In the genomic region with DNA sequence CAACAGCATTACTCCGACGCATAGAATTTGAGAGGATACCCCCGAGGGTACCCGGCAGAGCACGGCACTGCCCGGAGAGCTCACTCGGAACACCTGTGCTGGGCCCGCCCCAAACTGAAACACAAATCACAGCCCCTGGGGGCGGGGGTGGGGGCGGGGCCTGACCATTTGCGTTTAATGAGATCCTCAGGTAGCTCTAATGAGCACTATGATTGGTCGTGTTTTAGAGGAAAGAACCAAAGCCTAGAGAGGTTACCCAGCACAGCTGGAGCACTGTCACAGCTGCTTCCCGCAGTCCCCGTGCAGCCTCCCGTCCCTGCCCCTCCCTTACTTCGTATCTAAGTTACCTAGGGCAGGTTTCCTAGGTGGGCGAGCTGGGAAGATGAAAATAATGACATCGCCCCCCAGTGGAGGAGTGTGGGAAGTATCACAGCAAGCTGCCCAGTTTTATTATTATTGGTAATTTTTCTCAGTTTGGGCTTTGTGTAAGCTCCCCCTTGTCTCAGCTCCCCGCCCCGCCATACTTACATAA, we compare ENCODE assay signal across 9 cellular contexts.
DNase-seq lines count a peak whose midpoint lies in the region; ATAC-seq, FAIRE-seq and TF ChIP-seq lines count a peak whose summit lies in the region.
"Had no signal": no experiment of that assay in that cellular context is flagged by ENCODE, and none has a peak within 500 bp of the region (broad histone marks: within the 10 kb centered on the region; RNA-seq: fewer than 3 reads in every experiment).

No MANE protein-coding gene starts in this region.

- peaks cover 11% of the 10 kb centered on the region for H3K4me1 Mint-ChIP-seq in GM23338

- WGBS in adrenal gland, 4 donors: 6 to 8% (median 7%) methylated on average over 16 to 20 of the region's 20 CpGs
- 18% methylated on average over 15 of the region's 20 CpGs for WGBS in esophagus muscularis mucosa

- no peak for TF ChIP-seq EP300 in esophagus muscularis mucosa (IDR thresholded peaks at IDR 0.05)

- no peak overlapping the region for H3K27ac Mint-ChIP-seq in GM23338

- H2AFZ ChIP-seq in GM23338: peak overlapping the region; percentile 92; the same call in 1 of the 2 replicates
- H2AFZ ChIP-seq in OCI-LY3 (ENCODE audit: low read depth, low read length): no peak overlapping the region

- H3K4me1 ChIP-seq in GM23338 (ENCODE audit: insufficient read depth): 0 out of 2 replicates have a peak, but pooled peaks cover 4% of the 10 kb centered on the region
- no peaks in the 10 kb centered on the region for H3K4me1 ChIP-seq in OCI-LY3 (ENCODE audit: low read length)
- peaks cover 4 to 6% of the 10 kb centered on the region in 2 donors for H3K4me1 ChIP-seq in adrenal gland (replicated peaks in 1 of 2)
- H3K4me1 ChIP-seq in kidney (ENCODE audit: control insufficient read depth in 1 of 2, insufficient read depth in 1 of 2, low read depth in 1 of 2, low read length in 2 of 2): no peaks in the 10 kb centered on the region
- H3K4me1 ChIP-seq in esophagus muscularis mucosa: peaks cover 0 to 8% (median 6%) of the 10 kb centered on the region in 4 donors

- peaks cover 52% of the 10 kb centered on the region for H3K9me3 Mint-ChIP-seq in GM23338

- peaks cover 18% of the 10 kb centered on the region; the same call in 1 of the 2 replicates for H3K9me3 ChIP-seq in OCI-LY3 (ENCODE audit: insufficient read depth, low read length)
- no peaks in the 10 kb centered on the region for H3K9me3 ChIP-seq in adrenal gland (replicated peaks in 1 of 3)
- peaks cover 0 to 9% of the 10 kb centered on the region in 2 donors for H3K9me3 ChIP-seq in kidney (ENCODE audit: control insufficient read depth in 1 of 2, low read length in 2 of 2)
- peaks cover 0 to 23% (median 9%) of the 10 kb centered on the region in 4 donors for H3K9me3 ChIP-seq in esophagus muscularis mucosa

- TF ChIP-seq POLR2A in adrenal gland (IDR thresholded peaks at IDR 0.05) (no peak), esophagus muscularis mucosa (IDR thresholded peaks at IDR 0.05; ENCODE audit: low read depth) (no peak)

- peaks cover 34% of the 10 kb centered on the region for H3K36me3 Mint-ChIP-seq in GM23338 (ENCODE audit: low read depth)

- no peak for DNase-seq in AG09319 (ENCODE audit: extremely low read depth, low read depth)
- peak; percentile 95 for DNase-seq in GM23338 (ENCODE audit: low spot score)
- DNase-seq in adrenal gland: peak in 4 of 7 donors; percentile 37 to 52 (median 40)
- no peak for DNase-seq in kidney
- peak; percentile 4 for DNase-seq in stimulated activated CD8-positive, alpha-beta memory T cell treated with anti-CD3 and anti-CD28 coated beads, Interleukin-12 subunit alpha, Interleukin-12 subunit beta, amount 100 ng/mL, for 4 hours (ENCODE audit: low read depth)
- DNase-seq in esophagus muscularis mucosa (ENCODE audit: extremely low spot score): no peak

- TF ChIP-seq CTCF in AG09319 (IDR thresholded peaks at IDR 0.05; ENCODE audit: low read depth, low read length): peak; percentile 31
- TF ChIP-seq CTCF in GM23338 (conservative IDR thresholded peaks at IDR 0.05; ENCODE audit: low read depth in 2 of 2): peak; percentile 75 to 78
- TF ChIP-seq CTCF in OCI-LY3 (IDR thresholded peaks at IDR 0.05; ENCODE audit: low read depth, low read length): peak; percentile 46
- peak in 5 of 6 experiments; percentile 33 to 56 (median 47) for TF ChIP-seq CTCF in adrenal gland (IDR thresholded peaks at IDR 0.05)
- TF ChIP-seq CTCF in kidney (IDR thresholded peaks at IDR 0.05; ENCODE audit: borderline replicate concordance, extremely low read depth, insufficient read depth): peak; percentile 42
- TF ChIP-seq CTCF in esophagus muscularis mucosa (IDR thresholded peaks at IDR 0.05): peak in 1 of 3 experiments; percentile 35

- H3K9me2 ChIP-seq in GM23338 (ENCODE audit: insufficient read depth): no peaks in the 10 kb centered on the region

- H3K4me3 ChIP-seq in GM23338 (peak overlapping the region; percentile 54), OCI-LY3 (ENCODE audit: low read length) (no peak overlapping the region), adrenal gland (peak overlapping the region in 2 of 4 donors; percentile 17 to 26), kidney (ENCODE audit: low read length in 2 of 2) (peak overlapping the region; percentile 60 to 68), esophagus muscularis mucosa (peak overlapping the region in 2 of 4 donors; percentile 6 to 40)

- H3F3A ChIP-seq in GM23338 (replicated peaks; ENCODE audit: low read depth): no peaks in the 10 kb centered on the region

- H3K4me2 ChIP-seq in GM23338: peak overlapping the region; percentile 73
- no peak overlapping the region for H3K4me2 ChIP-seq in OCI-LY3 (ENCODE audit: low read length)

- H3K79me2 ChIP-seq in GM23338 (replicated peaks; ENCODE audit: insufficient read depth) (no peaks in the 10 kb centered on the region), OCI-LY3 (ENCODE audit: low read length) (no peaks in the 10 kb centered on the region)

- no peak for FAIRE-seq in kidney (lab: Jason Lieb, UNC)

- H3K9ac ChIP-seq in OCI-LY3 (ENCODE audit: low read length) (no peak overlapping the region), kidney (ENCODE audit: low read length in 2 of 2) (no peak overlapping the region)

- intact Hi-C loops in adrenal gland (cut with DNase I): loop anchor here in 1 of 2 donors (10.0 kb wide), 1 partner anchor 204 kb away; no protein-coding TSS in a partner anchor
- intact Hi-C loops in kidney (cut with DNase I): no loop called here
- intact Hi-C loops in esophagus muscularis mucosa (cut with DNase I): no loop called here

- H3K36me3 ChIP-seq in GM23338 (ENCODE audit: insufficient read depth) (0 out of 2 replicates have a peak, but pooled peaks cover 3% of the 10 kb centered on the region), OCI-LY3 (replicated peaks; ENCODE audit: low read depth, low read length) (no peaks in the 10 kb centered on the region), adrenal gland (replicated peaks in 1 of 2) (no peaks in the 10 kb centered on the region), kidney (ENCODE audit: control insufficient read depth in 1 of 2, insufficient read depth in 2 of 2, low read length in 2 of 2) (no peaks in the 10 kb centered on the region), esophagus muscularis mucosa (no peaks in the 10 kb centered on the region)
- H3K36me3 ChIP-seq: neutrophil had no signal

- ATAC-seq in GM23338 (peak; percentile 100), HG03097 (IDR thresholded peaks at IDR 0.05; ENCODE audit: low FRiP score, unreplicated experiment) (no peak)

- peak overlapping the region; percentile 65 for H3K4me3 Mint-ChIP-seq in GM23338

- H3K27me3 Mint-ChIP-seq in GM23338 (ENCODE audit: insufficient read depth, low read depth, poor library complexity): peaks cover 2% of the 10 kb centered on the region

- no peaks in the 10 kb centered on the region for H4K20me1 ChIP-seq in GM23338 (replicated peaks; ENCODE audit: insufficient read depth)
- H4K20me1 ChIP-seq in OCI-LY3 (ENCODE audit: insufficient read depth, low read length): no peaks in the 10 kb centered on the region

- H3K27me3 ChIP-seq in GM23338 (ENCODE audit: insufficient read depth): no peaks in the 10 kb centered on the region
- no peaks in the 10 kb centered on the region for H3K27me3 ChIP-seq in OCI-LY3 (ENCODE audit: low read depth, low read length)
- no peaks in the 10 kb centered on the region for H3K27me3 ChIP-seq in adrenal gland
- H3K27me3 ChIP-seq in esophagus muscularis mucosa: peaks cover 0 to 33% (median 8%) of the 10 kb centered on the region in 4 donors

- H3K27ac ChIP-seq in GM23338 (ENCODE audit: low read depth) (no peak overlapping the region), OCI-LY3 (ENCODE audit: low read length) (no peak overlapping the region), adrenal gland (no peak overlapping the region), kidney (ENCODE audit: low read depth in 2 of 2, low read length in 2 of 2) (no peak overlapping the region), esophagus muscularis mucosa (replicated peaks in 1 of 4) (no peak overlapping the region)
- H3K27ac ChIP-seq: neutrophil had no signal

TF ChIP-seq in GM23338, 12 proteins besides CTCF, POLR2A, EP300 and RAD21 (continues in another document):
- TF ChIP-seq, protein P1, sequence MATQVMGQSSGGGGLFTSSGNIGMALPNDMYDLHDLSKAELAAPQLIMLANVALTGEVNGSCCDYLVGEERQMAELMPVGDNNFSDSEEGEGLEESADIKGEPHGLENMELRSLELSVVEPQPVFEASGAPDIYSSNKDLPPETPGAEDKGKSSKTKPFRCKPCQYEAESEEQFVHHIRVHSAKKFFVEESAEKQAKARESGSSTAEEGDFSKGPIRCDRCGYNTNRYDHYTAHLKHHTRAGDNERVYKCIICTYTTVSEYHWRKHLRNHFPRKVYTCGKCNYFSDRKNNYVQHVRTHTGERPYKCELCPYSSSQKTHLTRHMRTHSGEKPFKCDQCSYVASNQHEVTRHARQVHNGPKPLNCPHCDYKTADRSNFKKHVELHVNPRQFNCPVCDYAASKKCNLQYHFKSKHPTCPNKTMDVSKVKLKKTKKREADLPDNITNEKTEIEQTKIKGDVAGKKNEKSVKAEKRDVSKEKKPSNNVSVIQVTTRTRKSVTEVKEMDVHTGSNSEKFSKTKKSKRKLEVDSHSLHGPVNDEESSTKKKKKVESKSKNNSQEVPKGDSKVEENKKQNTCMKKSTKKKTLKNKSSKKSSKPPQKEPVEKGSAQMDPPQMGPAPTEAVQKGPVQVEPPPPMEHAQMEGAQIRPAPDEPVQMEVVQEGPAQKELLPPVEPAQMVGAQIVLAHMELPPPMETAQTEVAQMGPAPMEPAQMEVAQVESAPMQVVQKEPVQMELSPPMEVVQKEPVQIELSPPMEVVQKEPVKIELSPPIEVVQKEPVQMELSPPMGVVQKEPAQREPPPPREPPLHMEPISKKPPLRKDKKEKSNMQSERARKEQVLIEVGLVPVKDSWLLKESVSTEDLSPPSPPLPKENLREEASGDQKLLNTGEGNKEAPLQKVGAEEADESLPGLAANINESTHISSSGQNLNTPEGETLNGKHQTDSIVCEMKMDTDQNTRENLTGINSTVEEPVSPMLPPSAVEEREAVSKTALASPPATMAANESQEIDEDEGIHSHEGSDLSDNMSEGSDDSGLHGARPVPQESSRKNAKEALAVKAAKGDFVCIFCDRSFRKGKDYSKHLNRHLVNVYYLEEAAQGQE (IDR thresholded peaks at IDR 0.05; ENCODE audit: unreplicated experiment): no peak

Comparison
In these comparisons a context has a peak if more than half of its experiments do, and no peak if none do; other contexts are left out.
1. DNase-seq: peak in GM23338 (single experiment), adrenal gland (4 of 7) and stimulated activated CD8-positive, alpha-beta memory T cell treated with anti-CD3 and anti-CD28 coated beads, Interleukin-12 subunit alpha, Interleukin-12 subunit beta, amount 100 ng/mL, for 4 hours (single experiment); none in AG09319 (single experiment), kidney (single experiment) and esophagus muscularis mucosa (single experiment).